Comparison of ENCODE assay signal across 8 cellular contexts in the genomic region with DNA sequence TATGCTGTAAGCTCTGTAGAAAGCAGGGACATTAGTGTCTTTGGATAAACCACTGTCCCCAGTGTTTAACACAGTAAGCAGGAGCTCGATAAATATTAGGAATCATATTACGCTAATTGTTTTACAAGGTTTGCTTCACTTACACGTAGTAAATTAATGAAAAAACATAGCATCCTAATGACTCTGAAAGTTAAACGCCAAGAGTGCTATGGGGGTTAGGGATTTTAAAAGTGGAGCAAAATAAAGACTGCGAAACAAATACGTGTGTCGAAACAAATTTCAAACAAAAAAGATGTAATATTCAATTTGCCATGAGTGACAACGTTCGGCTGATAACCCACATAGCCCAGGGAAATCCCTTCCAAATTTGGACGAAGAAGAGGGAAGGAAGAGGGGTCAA. TPM values are rescaled to one million over a fixed set of nuclear protein-coding genes. Genes with fewer than 3 reads are reported as not detected.
DNase-seq lines count a peak whose midpoint lies in the region; ATAC-seq, FAIRE-seq and TF ChIP-seq lines count a peak whose summit lies in the region.
"Not testable (repeated sequence)": the region's sequence is repeated elsewhere in the genome, so short reads cannot be mapped to it uniquely, and the experiment has no call there.

No MANE protein-coding gene starts in this region.

- peaks cover 20% of the 10 kb centered on the region in 2 donors for H3K36me3 Mint-ChIP-seq in activated naive CD4-positive, alpha-beta T cell treated with anti-CD3 and anti-CD28 coated beads, Interleukin-2, amount 50 U/mL, for 72 hours
- H3K36me3 Mint-ChIP-seq in natural killer cell treated with Interleukin-12 subunit alpha and Interleukin-12 subunit beta and Interleukin-15 and Interleukin-18, amount 100 ng/mL, for 72 hours, result not testable (repeated sequence)
- H3K36me3 Mint-ChIP-seq in stimulated activated memory B cell treated with anti-CD40 and anti-IgM and Interleukin-4, amounts not matched to agents 10 μg/mL and 1 μg/mL and 100 μg/mL, for 72 hours, result peaks cover 15% of the 10 kb centered on the region

- H3K56ac ChIP-seq in H1 (replicated peaks; ENCODE audit: insufficient read length, low read depth, low read length), result not testable (repeated sequence)

- H3K27ac ChIP-seq in HEK293 (ENCODE audit: extremely low read depth, low read depth, low read length); SK-N-SH (ENCODE audit: low read depth in 2 of 2, low read length in 1 of 2); H1 (ENCODE audit: low read depth, low read length); iPS DF 6.9 (ENCODE audit: low read length): not testable (repeated sequence)

- H3K36me3 ChIP-seq in HEK293 (ENCODE audit: control insufficient read depth in 2 of 2, insufficient read depth in 1 of 2, low read length in 2 of 2); SK-N-SH (replicated peaks in 1 of 2; ENCODE audit: control insufficient read depth in 1 of 2, insufficient read depth in 2 of 2, low read length in 1 of 2); H1 (ENCODE audit: control insufficient read depth in 2 of 4, insufficient read depth in 4 of 4, low read length in 3 of 4); iPS DF 6.9 (ENCODE audit: control insufficient read depth, insufficient read depth, low read length): not testable (repeated sequence)

- not testable (repeated sequence) for H4K91ac ChIP-seq in H1 (replicated peaks; ENCODE audit: insufficient read length, low read length)

- H2BK120ac ChIP-seq in H1 (replicated peaks; ENCODE audit: low read depth, low read length), result not testable (repeated sequence)

- H2AK5ac ChIP-seq in H1 (ENCODE audit: low read depth, low read length), result not testable (repeated sequence)

- not testable (repeated sequence) for H3K23me2 ChIP-seq in H1 (ENCODE audit: low read depth, low read length)

- H3K27me3 ChIP-seq in SK-N-SH (ENCODE audit: insufficient read depth); H1 (replicated peaks in 1 of 4; ENCODE audit: control insufficient read depth in 3 of 4, extremely low read depth in 1 of 4, insufficient read depth in 3 of 4, low read length in 3 of 4); iPS DF 6.9 (ENCODE audit: control insufficient read depth, insufficient read depth, low read length): not testable (repeated sequence)

- TF ChIP-seq RAD21 in SK-N-SH (IDR thresholded peaks at IDR 0.05; ENCODE audit: low read length); H1 (IDR thresholded peaks at IDR 0.05 in 1 of 2, conservative IDR thresholded peaks at IDR 0.05 in 1 of 2; ENCODE audit: low read depth in 2 of 2, low read length in 2 of 2): not testable (repeated sequence)

- H3K4me3 Mint-ChIP-seq in natural killer cell treated with Interleukin-12 subunit alpha and Interleukin-12 subunit beta and Interleukin-15 and Interleukin-18, amount 100 ng/mL, for 72 hours, result peak overlapping the region; percentile 92
- H3K4me3 Mint-ChIP-seq in stimulated activated memory B cell treated with anti-CD40 and anti-IgM and Interleukin-4, amounts not matched to agents 10 μg/mL and 1 μg/mL and 100 μg/mL, for 72 hours, result peak overlapping the region; percentile 89

- TF ChIP-seq POLR2A in H1 (IDR thresholded peaks at IDR 0.05; ENCODE audit: control extremely low read depth in 1 of 2, low read depth in 2 of 2, low read length in 2 of 2), result not testable (repeated sequence)

- H3K4me3 ChIP-seq in AG09309 (ENCODE audit: control insufficient read depth, low read depth, low read length), result peak overlapping the region; percentile 50
- H3K4me3 ChIP-seq in HEK293 (ENCODE audit: low read depth, low read length), result peak overlapping the region; percentile 70
- peak overlapping the region; percentile 61 to 68 for H3K4me3 ChIP-seq in SK-N-SH (ENCODE audit: low read depth in 2 of 2, low read length in 1 of 2)
- H3K4me3 ChIP-seq in H1 (ENCODE audit: extremely low read depth in 1 of 4, insufficient read depth in 2 of 4, low read depth in 3 of 4, low read length in 4 of 4), result peak overlapping the region; percentile 70 to 90 (median 78)
- peak overlapping the region; percentile 82; the same call in 1 of the 2 replicates for H3K4me3 ChIP-seq in iPS DF 6.9 (ENCODE audit: low read length)

- H3K9me3 Mint-ChIP-seq in activated naive CD4-positive, alpha-beta T cell treated with anti-CD3 and anti-CD28 coated beads, Interleukin-2, amount 50 U/mL, for 72 hours; natural killer cell treated with Interleukin-12 subunit alpha and Interleukin-12 subunit beta and Interleukin-15 and Interleukin-18, amount 100 ng/mL, for 72 hours; stimulated activated memory B cell treated with anti-CD40 and anti-IgM and Interleukin-4, amounts not matched to agents 10 μg/mL and 1 μg/mL and 100 μg/mL, for 72 hours: not testable (repeated sequence)

- WGBS in SK-N-SH (ENCODE audit: low lambda C conversion rate), result 30% methylated on average over 10 of the region's 10 CpGs
- WGBS in H1 (ENCODE audit: extremely low coverage in 1 of 2, insufficient coverage in 1 of 2, insufficient read length in 1 of 2, insufficient replicate concordance in 2 of 2, low coverage in 1 of 2, low lambda C conversion rate in 2 of 2, missing lambda C conversion rate in 1 of 2), 2 experiments, result 54% methylated on average over 8 of the region's 10 CpGs; no CpG with 5 or more reads in 1 of the 2 experiments
- no CpG with 5 or more reads among the region's 10 CpGs for WGBS in iPS DF 6.9 (ENCODE audit: insufficient coverage, insufficient read length)

- H3K27ac Mint-ChIP-seq in activated naive CD4-positive, alpha-beta T cell treated with anti-CD3 and anti-CD28 coated beads, Interleukin-2, amount 50 U/mL, for 72 hours, result peak overlapping the region; percentile 93 to 98
- peak overlapping the region; percentile 94 to 98 for H3K27ac Mint-ChIP-seq in natural killer cell treated with Interleukin-12 subunit alpha and Interleukin-12 subunit beta and Interleukin-15 and Interleukin-18, amount 100 ng/mL, for 72 hours
- peak overlapping the region; percentile 98 for H3K27ac Mint-ChIP-seq in stimulated activated memory B cell treated with anti-CD40 and anti-IgM and Interleukin-4, amounts not matched to agents 10 μg/mL and 1 μg/mL and 100 μg/mL, for 72 hours

- not testable (repeated sequence) for H3K79me1 ChIP-seq in H1 (ENCODE audit: low read depth, low read length)

- not testable (repeated sequence) for H3F3A ChIP-seq in SK-N-SH (replicated peaks; ENCODE audit: insufficient read depth)

- H3K4me2 ChIP-seq in SK-N-SH (peak overlapping the region; percentile 75), H1 (ENCODE audit: insufficient read depth in 1 of 2, low read depth in 2 of 2, low read length in 2 of 2) (peak overlapping the region; percentile 79 to 81; a peak in 3 of 4 replicates)

- H3K23ac ChIP-seq in H1 (ENCODE audit: insufficient read length), result not testable (repeated sequence)

- H3K18ac ChIP-seq in H1 (ENCODE audit: extremely low read depth, low read length), result not testable (repeated sequence)

- not testable (repeated sequence) for H3K27me3 Mint-ChIP-seq in natural killer cell treated with Interleukin-12 subunit alpha and Interleukin-12 subunit beta and Interleukin-15 and Interleukin-18, amount 100 ng/mL, for 72 hours; stimulated activated memory B cell treated with anti-CD40 and anti-IgM and Interleukin-4, amounts not matched to agents 10 μg/mL and 1 μg/mL and 100 μg/mL, for 72 hours

- not testable (repeated sequence) for H3K9me3 ChIP-seq in HEK293 (ENCODE audit: control insufficient read depth, insufficient read depth, low read depth, low read length); SK-N-SH; H1 (ENCODE audit: insufficient read depth in 2 of 2, low read depth in 1 of 2, low read length in 1 of 2); iPS DF 6.9 (ENCODE audit: control insufficient read depth, insufficient read depth, low read length)

- H3K9ac ChIP-seq in SK-N-SH, result peak overlapping the region; percentile 74; the same call in 1 of the 2 replicates
- peak overlapping the region in 1 of 4 experiments; percentile 93; a peak in 3 of 7 replicates for H3K9ac ChIP-seq in H1 (replicated peaks in 1 of 4; ENCODE audit: extremely low read depth in 1 of 4, low read depth in 3 of 4, low read length in 3 of 4)

- H2BK5ac ChIP-seq in H1 (ENCODE audit: low read depth, low read length), result not testable (repeated sequence)

- ATAC-seq in activated naive CD4-positive, alpha-beta T cell treated with anti-CD3 and anti-CD28 coated beads, Interleukin-2, amount 50 U/mL, for 72 hours; natural killer cell treated with Interleukin-12 subunit alpha and Interleukin-12 subunit beta and Interleukin-15 and Interleukin-18, amount 100 ng/mL, for 72 hours; stimulated activated memory B cell treated with anti-CD40 and anti-IgM and Interleukin-4, amounts not matched to agents 10 μg/mL and 1 μg/mL and 100 μg/mL, for 72 hours: not testable (repeated sequence)

- H2BK20ac ChIP-seq in H1 (ENCODE audit: low read length), result not testable (repeated sequence)

- peaks cover 14 to 19% of the 10 kb centered on the region in 2 donors for H3K4me1 Mint-ChIP-seq in natural killer cell treated with Interleukin-12 subunit alpha and Interleukin-12 subunit beta and Interleukin-15 and Interleukin-18, amount 100 ng/mL, for 72 hours (ENCODE audit: low read depth in 2 of 2)
- H3K4me1 Mint-ChIP-seq in stimulated activated memory B cell treated with anti-CD40 and anti-IgM and Interleukin-4, amounts not matched to agents 10 μg/mL and 1 μg/mL and 100 μg/mL, for 72 hours, result peaks cover 22% of the 10 kb centered on the region

- H4K8ac ChIP-seq in H1 (ENCODE audit: extremely low read depth, insufficient read depth, low read length), result not testable (repeated sequence)

- H3K4me1 ChIP-seq in HEK293 (ENCODE audit: control insufficient read depth, insufficient read depth, low read length); SK-N-SH (ENCODE audit: control insufficient read depth in 1 of 2, insufficient read depth in 2 of 2, low read depth in 1 of 2, low read length in 1 of 2); H1 (replicated peaks in 1 of 4; ENCODE audit: control insufficient read depth in 3 of 4, insufficient read depth in 4 of 4, low read length in 3 of 4); iPS DF 6.9 (ENCODE audit: control insufficient read depth, insufficient read depth, low read length): not testable (repeated sequence)

- H3K79me2 ChIP-seq in SK-N-SH (ENCODE audit: insufficient read depth); H1 (ENCODE audit: control insufficient read depth in 1 of 2, insufficient read depth in 2 of 2, low read length in 2 of 2): not testable (repeated sequence)

- not testable (repeated sequence) for TF ChIP-seq CTCF in AG09309 (IDR thresholded peaks at IDR 0.05; ENCODE audit: control insufficient read depth, insufficient read depth, low read depth, low read length, missing control alignments); HEK293 (tag by site-specific recombination; IDR thresholded peaks at IDR 0.05); SK-N-SH (IDR thresholded peaks at IDR 0.05); H1 (IDR thresholded peaks at IDR 0.05; ENCODE audit: control extremely low read depth in 1 of 3, insufficient read depth in 1 of 3, low read depth in 1 of 3, low read length in 3 of 3)

- not testable (repeated sequence) for H3K14ac ChIP-seq in H1 (ENCODE audit: insufficient read length)

- not testable (repeated sequence) for FAIRE-seq in H1 (lab: Jason Lieb, UNC)

- not testable (repeated sequence) for TF ChIP-seq EP300 in SK-N-SH (IDR thresholded peaks at IDR 0.05; ENCODE audit: borderline replicate concordance in 1 of 2, low read depth in 1 of 2, low read length in 1 of 2); H1 (IDR thresholded peaks at IDR 0.05; ENCODE audit: borderline replicate concordance in 1 of 2, low read depth in 2 of 2, low read length in 2 of 2)

- H3K4ac ChIP-seq in H1 (replicated peaks; ENCODE audit: insufficient read length, low read depth, low read length), result not testable (repeated sequence)

- peak overlapping the region; percentile 95 for H2AFZ ChIP-seq in SK-N-SH (ENCODE audit: low read depth)
- not testable (repeated sequence) for H2AFZ ChIP-seq in H1 (ENCODE audit: low read length)

- CTCF ChIA-PET in HEK293 (lab: Yijun Ruan, JAX) (interaction anchor here (0.8 kb wide), 1 partner anchor 18 kb away, joined by 6 read pairs; no protein-coding TSS in a partner anchor), H1 (lab: Charles Lee; ENCODE audit: partially characterized antibody) (interaction anchor here (1.2 kb wide), 1 partner anchor 134 kb away, joined by 3 read pairs; a partner anchor contains a TSS)
- CTCF ChIA-PET in SK-N-SH (lab: Yijun Ruan, JAX), result not testable (repeated sequence)

- not testable (repeated sequence) for H4K5ac ChIP-seq in H1 (ENCODE audit: insufficient read length, low read depth, low read length)

- DNase-seq in AG09309 (ENCODE audit: low read depth); SK-N-SH; activated naive CD4-positive, alpha-beta T cell treated with anti-CD3 and anti-CD28 coated beads, Interleukin-2, amount 50 U/mL, for 72 hours (ENCODE audit: low spot score in 2 of 2); H1 (ENCODE audit: low read depth in 1 of 2, low spot score in 2 of 2); iPS DF 6.9 (ENCODE audit: low read depth, low spot score); natural killer cell treated with Interleukin-12 subunit alpha and Interleukin-12 subunit beta and Interleukin-15 and Interleukin-18, amount 100 ng/mL, for 72 hours (ENCODE audit: low spot score): not testable (repeated sequence)

- not testable (repeated sequence) for H2BK15ac ChIP-seq in H1 (ENCODE audit: low read length)

- POLR2A ChIA-PET in HEK293 (lab: Yijun Ruan, JAX), result interaction anchor here (1.0 kb wide), 1 partner anchor 133 kb away, joined by 4 read pairs; no protein-coding TSS in a partner anchor
- POLR2A ChIA-PET in SK-N-SH (lab: Yijun Ruan, JAX), result not testable (repeated sequence)
- POLR2A ChIA-PET in H1 (lab: Charles Lee; ENCODE audit: partially characterized antibody), result interaction anchor here (0.8 to 3.1 kb wide), 4 partner anchors 119 to 188 kb away, joined by 3 to 26 read pairs (median 4); a partner anchor contains a TSS

- not testable (repeated sequence) for H2BK12ac ChIP-seq in H1 (ENCODE audit: low read depth, low read length)

- not testable (repeated sequence) for H4K20me1 ChIP-seq in SK-N-SH (ENCODE audit: insufficient read depth); H1 (replicated peaks in 1 of 2; ENCODE audit: control insufficient read depth in 1 of 2, insufficient read depth in 2 of 2, low read length in 2 of 2)

- not testable (repeated sequence) for H3K9me2 ChIP-seq in SK-N-SH

RNA-seq across cellular contexts. Expression of a gene that starts 37.9 kb away (rescaled TPM):
- polyA plus RNA-seq in SK-N-SH (2012; rRNA removed) (9.2 and 16.1 TPM in 2 replicates), H1 (2011; rRNA removed) (21.3 and 27.7 TPM in 2 replicates)
- 4.6 and 5.3 TPM in 2 replicates for polyA plus RNA-seq in SK-N-SH (2012; cell fraction: cytosol; rRNA removed)
- 87.6 and 122 TPM in 2 replicates for polyA plus RNA-seq in SK-N-SH (2012; cell fraction: nucleus; rRNA removed)
- 100 to 1,000 TPM; 230 to 277 TPM for total RNA-seq in activated naive CD4-positive, alpha-beta T cell treated with anti-CD3 and anti-CD28 coated beads, Interleukin-2, amount 50 U/mL, for 72 hours
- 94.8 and 101 TPM in 2 replicates for total RNA-seq in H1 (2021; fragmentation: NEBNext Ultra II Directional; extraction: Animal tissue kit (Norgen Biotek cat#: 25700))
- 25.5 TPM for polyA plus RNA-seq in H1 (2011; cell fraction: cytosol; rRNA removed)
- 40.6 TPM for polyA plus RNA-seq in H1 (2011; cell fraction: nucleus; rRNA removed)
- 60.5 to 74.6 TPM (median 62.2 TPM) in 4 replicates for polyA plus RNA-seq in H1 (2012, experiment 1 of 2)
- 5.4 TPM for polyA plus RNA-seq in H1 (2012, experiment 2 of 2)
- 29.2 TPM for polyA plus RNA-seq in H1 (2013, experiment 1 of 2)
- 25.6 TPM for polyA plus RNA-seq in H1 (2013, experiment 2 of 2)
- 31.4 and 78.7 TPM in 2 replicates for polyA minus RNA-seq in H1 (2011; rRNA and poly(A)+ RNA removed)
- 70.5 TPM for polyA minus RNA-seq in H1 (2011; cell fraction: cytosol; rRNA and poly(A)+ RNA removed)
- 90.2 TPM for polyA minus RNA-seq in H1 (2011; cell fraction: nucleus; rRNA and poly(A)+ RNA removed)
- total RNA-seq in natural killer cell treated with Interleukin-12 subunit alpha and Interleukin-12 subunit beta and Interleukin-15 and Interleukin-18, amount 100 ng/mL, for 72 hours, result 100 to 1,000 TPM; 283 to 712 TPM
